ENCODE assay signal across 16 cellular contexts in the genomic region with DNA sequence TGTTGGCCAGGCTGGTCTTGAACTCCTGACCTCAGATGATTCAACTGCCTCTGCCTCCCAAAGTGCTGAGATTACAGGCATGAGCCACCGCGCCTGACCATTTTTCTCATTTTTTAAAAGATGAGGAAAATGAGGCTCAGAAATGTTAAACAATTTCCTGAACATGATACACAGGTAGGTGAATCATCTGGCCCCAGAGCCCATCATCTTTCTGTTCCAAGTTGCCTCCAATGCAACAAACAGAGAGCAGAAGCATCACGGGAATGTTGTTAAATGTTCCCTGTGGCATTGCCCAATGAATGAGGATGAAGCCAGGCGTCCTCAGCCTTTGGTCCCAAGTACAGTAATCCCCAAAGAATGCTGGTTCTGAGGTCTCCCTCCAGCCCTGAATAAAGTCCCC.
A peak's percentile ranks its signal among the peaks of the same experiment; 100 is the strongest.
DNase-seq lines count a peak whose midpoint lies in the region; ATAC-seq and TF ChIP-seq lines count a peak whose summit lies in the region.
"Had no signal": no experiment of that assay in that cellular context is flagged by ENCODE, and none has a peak within 500 bp of the region (broad histone marks: within the 10 kb centered on the region; RNA-seq: fewer than 3 reads in every experiment).

No MANE protein-coding gene starts in this region.

- CTCF ChIA-PET in AG04449 (lab: Yijun Ruan, JAX): interaction anchor here (0.8 to 2.4 kb wide), 12 partner anchors 7 to 266 kb away, joined by 3 to 13 read pairs (median 4); a partner anchor contains a TSS

- no peak overlapping the region for H3K4me3 ChIP-seq in AG04449 (ENCODE audit: low read depth, low read length)
- H3K4me3 ChIP-seq in coronary artery: no peak overlapping the region
- H3K4me3 ChIP-seq: BLaER1 treated with 17β-estradiol and CSF1 and Interleukin-3, amounts not matched to agents 10 nM and 100 nM; upper lobe of left lung had no signal

- ATAC-seq in GM18498 (IDR thresholded peaks at IDR 0.05; ENCODE audit: unreplicated experiment): no peak

- TF ChIP-seq CTCF in AG04449 (IDR thresholded peaks at IDR 0.05; ENCODE audit: insufficient read depth, low read length, missing control alignments) (no peak), coronary artery (IDR thresholded peaks at IDR 0.05) (no peak)

- DNase-seq in AG04449 (ENCODE audit: low read depth, low spot score): peak; percentile 92
- DNase-seq in HPDE6-E6E7 (ENCODE audit: extremely low spot score): peak; percentile 61
- peak; percentile 75 for DNase-seq in astrocyte of the hippocampus (ENCODE audit: low read depth, low spot score)
- peak; percentile 61 for DNase-seq in islet precursor cell
- DNase-seq in coronary artery (ENCODE audit: low spot score): no peak
- DNase-seq in GF-D8 (lab: John Stamatoyannopoulos, UW): no peak
- no peak for DNase-seq in AML-193 (lab: John Stamatoyannopoulos, UW)
- DNase-seq: endodermal cell; H9; NCI-H1105 treated with DMSO at 0.1 percent for 48 hours; NCI-H446 treated with DMSO at 0.1 percent for 48 hours; posterior cingulate gyrus; stimulated activated CD8-positive, alpha-beta memory T cell treated with anti-CD3 and anti-CD28 coated beads, Interleukin-4, amount 100 ng/mL, for 48 hours; upper lobe of left lung had no signal

- POLR2A ChIA-PET in AG04449 (lab: Yijun Ruan, JAX): interaction anchor here (0.8 to 2.3 kb wide), 3 partner anchors 32 to 62 kb away, joined by 3 to 24 read pairs (median 10); a partner anchor contains a TSS

- no peak overlapping the region for H3K27ac ChIP-seq in coronary artery
- H3K27ac ChIP-seq: BLaER1 treated with 17β-estradiol and CSF1 and Interleukin-3, amounts not matched to agents 10 nM and 100 nM; upper lobe of left lung had no signal

Comparison
In these comparisons a context has a peak if more than half of its experiments do, and no peak if none do; other contexts are left out.
1. DNase-seq: peak in AG04449 (single experiment), HPDE6-E6E7 (single experiment), astrocyte of the hippocampus (single experiment) and islet precursor cell (single experiment); none in coronary artery (single experiment), GF-D8 (single experiment) and AML-193 (0 of 2).